Comparison of ENCODE assay signal across 1 cellular context in genomic region chr20:584375-585301, GRCh38.
TF ChIP-seq lines count a peak whose summit lies in the region.

No MANE protein-coding gene starts in this region.

TF ChIP-seq in HepG2, 621 proteins besides CTCF, POLR2A, EP300 and RAD21 (continued from another document):
- TF ChIP-seq CREB3 (CRISPR knock-in tag; IDR thresholded peaks at IDR 0.05) (no peak), PATZ1 (CRISPR knock-in tag; IDR thresholded peaks at IDR 0.05) (no peak), SOX5 (CRISPR knock-in tag; IDR thresholded peaks at IDR 0.05; ENCODE audit: borderline replicate concordance) (no peak), ZNF232 (CRISPR knock-in tag; IDR thresholded peaks at IDR 0.05; ENCODE audit: borderline replicate concordance) (no peak), SAP130 (CRISPR knock-in tag; IDR thresholded peaks at IDR 0.05; ENCODE audit: low read depth) (no peak), ZNF776 (CRISPR knock-in tag; IDR thresholded peaks at IDR 0.05) (no peak), ZNF646 (CRISPR knock-in tag; IDR thresholded peaks at IDR 0.05) (no peak)
TF ChIP-seq in HepG2: peak in this region for 15.
